Comparison of ENCODE assay signal across 8 cellular contexts in the genomic region with DNA sequence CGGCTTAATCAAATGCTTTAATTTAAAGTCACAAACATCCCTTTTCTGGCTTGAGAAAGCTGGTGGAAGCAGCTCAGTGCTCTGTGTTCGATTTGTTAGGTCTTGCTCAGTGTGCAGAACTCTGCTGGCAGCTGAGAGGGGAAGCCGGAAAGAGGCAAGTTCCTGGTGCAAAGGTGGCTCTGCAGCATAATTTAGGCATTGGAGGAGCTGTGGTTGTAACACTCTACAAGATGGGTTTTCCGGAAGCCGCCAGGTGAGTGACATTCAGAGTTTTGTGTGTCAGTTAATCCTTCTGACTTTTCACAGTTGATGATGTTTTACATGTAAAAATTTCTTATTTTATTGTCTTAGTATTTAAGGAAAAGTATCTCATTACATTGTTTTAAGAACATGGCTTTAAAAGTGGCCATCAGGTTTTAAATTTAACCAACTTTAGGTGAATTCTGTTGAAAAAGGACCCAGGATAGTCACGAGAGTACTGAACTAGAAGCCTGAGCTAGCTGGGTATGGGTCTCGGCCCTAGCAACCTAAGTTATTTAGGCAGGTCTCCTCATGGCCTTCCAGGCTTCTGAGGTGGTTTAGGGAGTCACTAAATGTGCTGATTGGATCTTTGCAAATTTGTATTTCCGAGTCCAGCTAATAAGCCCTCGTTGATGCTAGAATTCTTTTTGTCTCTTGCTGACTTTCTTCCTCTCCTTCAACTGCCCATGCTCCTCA. TPM values are rescaled to one million over a fixed set of nuclear protein-coding genes. Genes with fewer than 3 reads are reported as not detected.
DNase-seq lines count a peak whose midpoint lies in the region; ATAC-seq lines count a peak whose summit lies in the region.

No MANE protein-coding gene starts in this region.

- H3K9me3 Mint-ChIP-seq in activated CD4-positive, alpha-beta T cell treated with anti-CD3 and anti-CD28 coated beads for 36 hours (ENCODE audit: low read depth), result no peaks in the 10 kb centered on the region

- H3K36me3 Mint-ChIP-seq in activated CD4-positive, alpha-beta T cell treated with anti-CD3 and anti-CD28 coated beads for 36 hours (ENCODE audit: low read depth), result peaks cover 3% of the 10 kb centered on the region

- H3K27me3 Mint-ChIP-seq in activated CD4-positive, alpha-beta T cell treated with anti-CD3 and anti-CD28 coated beads for 36 hours, result no peaks in the 10 kb centered on the region

- POLR2A ChIA-PET in activated CD4-positive, alpha-beta T cell treated with anti-CD3 and anti-CD28 coated beads for 36 hours (lab: Charles Lee), result interaction anchor here (1.2 kb wide), 1 partner anchor 45 kb away, joined by 3 read pairs; no protein-coding TSS in a partner anchor

- peak overlapping the region; percentile 79 for H3K4me3 Mint-ChIP-seq in activated CD4-positive, alpha-beta T cell treated with anti-CD3 and anti-CD28 coated beads for 36 hours

- intact Hi-C loops in activated CD4-positive, alpha-beta T cell treated with anti-CD3 and anti-CD28 coated beads for 36 hours (cut with DNase I, micrococcal nuclease), result loop anchor here (1.0 to 10.0 kb wide), 9 partner anchors 88 to 980 kb away; partner anchors contain the start of genes CZIB (in 2 of the 2), CPT2 (in 1 of the 2), KTI12 (in 1 of the 2) and MAGOH (in 1 of the 2)

- CTCF ChIA-PET in activated CD4-positive, alpha-beta T cell treated with anti-CD3 and anti-CD28 coated beads for 36 hours (lab: Charles Lee), result interaction anchor here (0.6 to 1.9 kb wide), 12 partner anchors 9 to 739 kb away, joined by 3 to 8 read pairs (median 3); partner anchors contain the start of gene ECHDC2

- H3K27ac Mint-ChIP-seq in activated CD4-positive, alpha-beta T cell treated with anti-CD3 and anti-CD28 coated beads for 36 hours, result peak overlapping the region; percentile 89

- DNase-seq in AG08396 (ENCODE audit: low spot score) (peak; percentile 81), NCI-H524 (lab: John Stamatoyannopoulos, UW) (peak; percentile 2 to 69), dedifferentiated amniotic fluid mesenchymal stem cell (ENCODE audit: extremely low spot score) (peak; percentile 83), left kidney (ENCODE audit: low read depth, low spot score) (peak; percentile 96)
- DNase-seq in activated CD4-positive, alpha-beta T cell treated with anti-CD3 and anti-CD28 coated beads for 36 hours, result peak; percentile 84
- DNase-seq in stimulated activated CD4-positive, alpha-beta T cell treated with anti-CD3 and anti-CD28 coated beads, Interleukin-1b, Interleukin-23, amount 100 ng/mL, for 48 hours, result peak; percentile 77

- ATAC-seq in GM19023 (IDR thresholded peaks at IDR 0.05; ENCODE audit: unreplicated experiment) (peak; percentile 84), HG03442 (IDR thresholded peaks at IDR 0.05; ENCODE audit: unreplicated experiment) (peak; percentile 76)
- peak; percentile 99 for ATAC-seq in activated CD4-positive, alpha-beta T cell treated with anti-CD3 and anti-CD28 coated beads for 36 hours

- peaks cover 24% of the 10 kb centered on the region for H3K4me1 Mint-ChIP-seq in activated CD4-positive, alpha-beta T cell treated with anti-CD3 and anti-CD28 coated beads for 36 hours

RNA-seq across cellular contexts. Expression of gene PODN, which starts 47.1 kb away (rescaled TPM):
- total RNA-seq in activated CD4-positive, alpha-beta T cell treated with anti-CD3 and anti-CD28 coated beads for 36 hours, result not detected

Comparison
In these comparisons a context has a peak if more than half of its experiments do, and no peak if none do; other contexts are left out.
1. Peak in every context shown above with its lines: DNase-seq and ATAC-seq.
2. DNase-seq: peak in every context shown above with its lines; median percentile 96 in left kidney; 84 in activated CD4-positive, alpha-beta T cell treated with anti-CD3 and anti-CD28 coated beads for 36 hours; 83 in dedifferentiated amniotic fluid mesenchymal stem cell; 81 in AG08396; 77 in stimulated activated CD4-positive, alpha-beta T cell treated with anti-CD3 and anti-CD28 coated beads, Interleukin-1b, Interleukin-23, amount 100 ng/mL, for 48 hours; 36 in NCI-H524.